17 cellular contexts compared by ENCODE assay signal in genomic region chr22:28768701-28769393, GRCh38. TPM values are rescaled to one million over a fixed set of nuclear protein-coding genes. Genes with fewer than 3 reads are reported as not detected.
DNase-seq lines count a peak whose midpoint lies in the region; ATAC-seq and TF ChIP-seq lines count a peak whose summit lies in the region.
"Had no signal": no experiment of that assay in that cellular context is flagged by ENCODE, and none has a peak within 500 bp of the region (broad histone marks: within the 10 kb centered on the region; RNA-seq: fewer than 3 reads in every experiment).

No MANE protein-coding gene starts in this region.

- peaks cover 9% of the 10 kb centered on the region for H3K79me2 ChIP-seq in hepatocyte

- peaks cover 6% of the 10 kb centered on the region for H3K36me3 Mint-ChIP-seq in activated CD4-positive, alpha-beta T cell treated with anti-CD3 and anti-CD28 coated beads, Interleukin-2, amount 10 ng/mL, durations not matched to agents 24 days and 14 days (ENCODE audit: low read depth)
- H3K36me3 Mint-ChIP-seq in activated CD4-positive, alpha-beta T cell treated with anti-CD3 and anti-CD28 coated beads for 36 hours (ENCODE audit: low read depth) = peaks cover 6% of the 10 kb centered on the region

- TF ChIP-seq POLR2A in erythroblast (IDR thresholded peaks at IDR 0.05; ENCODE audit: low read length) = no peak

- H2AFZ ChIP-seq in neuronal stem cell (ENCODE audit: low read length) (peak overlapping the region; percentile 68), hepatocyte (no peak overlapping the region)

- H3K4me3 ChIP-seq in neuronal stem cell (ENCODE audit: low read length in 2 of 2) = no peak overlapping the region
- no peak overlapping the region for H3K4me3 ChIP-seq in hepatocyte
- H3K4me3 ChIP-seq: Peyer's patch had no signal

- WGBS in neuronal stem cell (ENCODE audit: extremely low coverage in 2 of 2, insufficient read length in 2 of 2, insufficient replicate concordance in 1 of 2), 2 donors = no CpG with 5 or more reads among the region's 6 CpGs
- 93% methylated on average over 6 of the region's 6 CpGs for WGBS in hepatocyte (ENCODE audit: low lambda C conversion rate, missing lambda C conversion rate)

- no peak overlapping the region for H3K23ac ChIP-seq in neuronal stem cell (ENCODE audit: low read depth, low read length, poor library complexity)

- H3K79me1 ChIP-seq in neuronal stem cell (ENCODE audit: low read depth, low read length) = no peaks in the 10 kb centered on the region

- H3K9me3 ChIP-seq in neuronal stem cell (replicated peaks in 1 of 2; ENCODE audit: control insufficient read depth in 2 of 2, insufficient read depth in 1 of 2, low read depth in 1 of 2, low read length in 2 of 2) (no peaks in the 10 kb centered on the region), hepatocyte (ENCODE audit: low read depth) (no peaks in the 10 kb centered on the region)
- H3K9me3 ChIP-seq: Peyer's patch had no signal

- H3K4me1 ChIP-seq in neuronal stem cell (ENCODE audit: control insufficient read depth in 2 of 2, insufficient read depth in 1 of 2, low read depth in 1 of 2, low read length in 2 of 2) (peaks cover 0 to 4% of the 10 kb centered on the region in 2 donors), hepatocyte (ENCODE audit: insufficient read depth) (no peaks in the 10 kb centered on the region)

- no peak overlapping the region for H3K18ac ChIP-seq in neuronal stem cell (ENCODE audit: low read length)

- no peak overlapping the region for H3K14ac ChIP-seq in neuronal stem cell (ENCODE audit: low read length)

- ATAC-seq in activated CD4-positive, alpha-beta T cell treated with anti-CD3 and anti-CD28 coated beads for 36 hours = no peak

- no peak overlapping the region for H2AK5ac ChIP-seq in neuronal stem cell (ENCODE audit: low read depth, low read length)

- no peaks in the 10 kb centered on the region for H3K9me3 Mint-ChIP-seq in activated CD4-positive, alpha-beta T cell treated with anti-CD3 and anti-CD28 coated beads, Interleukin-2, amount 10 ng/mL, durations not matched to agents 24 days and 14 days
- no peaks in the 10 kb centered on the region for H3K9me3 Mint-ChIP-seq in activated CD4-positive, alpha-beta T cell treated with anti-CD3 and anti-CD28 coated beads for 36 hours (ENCODE audit: low read depth)

- no peak overlapping the region for H2BK15ac ChIP-seq in neuronal stem cell (ENCODE audit: low read length)

- peaks cover 8% of the 10 kb centered on the region for H3K4me1 Mint-ChIP-seq in activated CD4-positive, alpha-beta T cell treated with anti-CD3 and anti-CD28 coated beads, Interleukin-2, amount 10 ng/mL, durations not matched to agents 24 days and 14 days
- H3K4me1 Mint-ChIP-seq in activated CD4-positive, alpha-beta T cell treated with anti-CD3 and anti-CD28 coated beads for 36 hours = peaks cover 8% of the 10 kb centered on the region

- no peak overlapping the region for H4K91ac ChIP-seq in neuronal stem cell (ENCODE audit: low read depth, low read length, poor library complexity)

- no peak overlapping the region for H4K8ac ChIP-seq in neuronal stem cell (ENCODE audit: low read depth, low read length)

- intact Hi-C loops in activated CD4-positive, alpha-beta T cell treated with anti-CD3 and anti-CD28 coated beads, Interleukin-2, amount 10 ng/mL, durations not matched to agents 24 days and 14 days (cut with micrococcal nuclease) = no loop called here
- intact Hi-C loops in activated CD4-positive, alpha-beta T cell treated with anti-CD3 and anti-CD28 coated beads for 36 hours (cut with DNase I, micrococcal nuclease) = no loop called here

- no peak overlapping the region for H3K4ac ChIP-seq in neuronal stem cell (ENCODE audit: low read length)

- H3K4me3 Mint-ChIP-seq in activated CD4-positive, alpha-beta T cell treated with anti-CD3 and anti-CD28 coated beads, Interleukin-2, amount 10 ng/mL, durations not matched to agents 24 days and 14 days = no peak overlapping the region
- H3K4me3 Mint-ChIP-seq in activated CD4-positive, alpha-beta T cell treated with anti-CD3 and anti-CD28 coated beads for 36 hours = no peak overlapping the region
- H3K4me3 Mint-ChIP-seq: HFFc6 had no signal

- H3K27ac ChIP-seq in neuronal stem cell (replicated peaks; ENCODE audit: low read length) = no peak overlapping the region
- no peak overlapping the region for H3K27ac ChIP-seq in hepatocyte
- H3K27ac ChIP-seq: C4-2B, Peyer's patch had no signal

- no peak overlapping the region for H3K27ac Mint-ChIP-seq in activated CD4-positive, alpha-beta T cell treated with anti-CD3 and anti-CD28 coated beads, Interleukin-2, amount 10 ng/mL, durations not matched to agents 24 days and 14 days
- H3K27ac Mint-ChIP-seq in activated CD4-positive, alpha-beta T cell treated with anti-CD3 and anti-CD28 coated beads for 36 hours = no peak overlapping the region
- H3K27ac Mint-ChIP-seq: HFFc6 had no signal

- no peaks in the 10 kb centered on the region for H4K20me1 ChIP-seq in hepatocyte (ENCODE audit: insufficient read depth, poor library complexity, severe bottlenecking)

- no peak overlapping the region for H3K9ac ChIP-seq in neuronal stem cell (ENCODE audit: low read depth, low read length, poor library complexity)

- peaks cover 9% of the 10 kb centered on the region for H3K27me3 Mint-ChIP-seq in activated CD4-positive, alpha-beta T cell treated with anti-CD3 and anti-CD28 coated beads, Interleukin-2, amount 10 ng/mL, durations not matched to agents 24 days and 14 days
- no peaks in the 10 kb centered on the region for H3K27me3 Mint-ChIP-seq in activated CD4-positive, alpha-beta T cell treated with anti-CD3 and anti-CD28 coated beads for 36 hours

- DNase-seq in activated CD4-positive, alpha-beta T cell treated with anti-CD3 and anti-CD28 coated beads, Interleukin-2, amount 10 ng/mL, durations not matched to agents 24 days and 14 days = peak; percentile 59
- no peak for DNase-seq in activated CD4-positive, alpha-beta T cell treated with anti-CD3 and anti-CD28 coated beads for 36 hours
- DNase-seq in NCI-H69 (lab: John Stamatoyannopoulos, UW) (peak; percentile 14), erythroblast (lab: John Stamatoyannopoulos, UW) (peak; percentile 31 to 38), neuronal stem cell (ENCODE audit: low spot score) (no peak), midbrain (lab: John Stamatoyannopoulos, UW) (no peak), hepatocyte (ENCODE audit: low spot score) (no peak), middle frontal gyrus (ENCODE audit: extremely low spot score, low spot score) (no peak)
- DNase-seq: DMS79, HFFc6, KG1, NCI-H1092 treated with DMSO at 0.1 percent for 48 hours, NCI-H1436 treated with DMSO at 0.1 percent for 48 hours, NCI-H1930, NCI-H82, Peyer's patch had no signal

- POLR2A ChIA-PET in activated CD4-positive, alpha-beta T cell treated with anti-CD3 and anti-CD28 coated beads for 36 hours (lab: Charles Lee) = no interaction called here

- CTCF ChIA-PET in activated CD4-positive, alpha-beta T cell treated with anti-CD3 and anti-CD28 coated beads for 36 hours (lab: Charles Lee) = no interaction called here

- no peak overlapping the region for H2BK12ac ChIP-seq in neuronal stem cell (ENCODE audit: low read length)

- no peak for TF ChIP-seq CTCF in hepatocyte (IDR thresholded peaks at IDR 0.05; ENCODE audit: poor library complexity)

- H3K36me3 ChIP-seq in neuronal stem cell (replicated peaks in 1 of 2; ENCODE audit: control insufficient read depth in 2 of 2, insufficient read depth in 2 of 2, low read length in 2 of 2) = no peaks in the 10 kb centered on the region
- no peaks in the 10 kb centered on the region for H3K36me3 ChIP-seq in hepatocyte (replicated peaks; ENCODE audit: insufficient read depth, low read depth)
- H3K36me3 ChIP-seq: Peyer's patch had no signal

- H3K27me3 ChIP-seq in neuronal stem cell (ENCODE audit: control insufficient read depth in 3 of 3, insufficient read depth in 3 of 3, low read depth in 1 of 3, low read length in 3 of 3) (no peaks in the 10 kb centered on the region), hepatocyte (no peaks in the 10 kb centered on the region)
- H3K27me3 ChIP-seq: Peyer's patch had no signal

- H2BK5ac ChIP-seq in neuronal stem cell (ENCODE audit: low read length) = no peak overlapping the region

- no peaks in the 10 kb centered on the region for H3K9me2 ChIP-seq in hepatocyte (replicated peaks; ENCODE audit: insufficient read depth)

- no peak overlapping the region for H2BK120ac ChIP-seq in neuronal stem cell (ENCODE audit: low read depth, low read length)

- H3K4me2 ChIP-seq in neuronal stem cell (ENCODE audit: insufficient read depth, low read length, poor library complexity, severe bottlenecking) (no peak overlapping the region), hepatocyte (no peak overlapping the region)

RNA-seq across cellular contexts. Expression of gene CCDC117, which starts 3.6 kb away (rescaled TPM):
- total RNA-seq in activated CD4-positive, alpha-beta T cell treated with anti-CD3 and anti-CD28 coated beads, Interleukin-2, amount 10 ng/mL, durations not matched to agents 24 days and 14 days = 41.2 and 47.7 TPM in 2 replicates
- 10 to 100 TPM; 36.1 to 36.8 TPM for total RNA-seq in activated CD4-positive, alpha-beta T cell treated with anti-CD3 and anti-CD28 coated beads for 36 hours
- polyA plus RNA-seq in neuronal stem cell (2013, experiment 1 of 2) = 32.5 TPM
- 33.6 TPM for polyA plus RNA-seq in neuronal stem cell (2013, experiment 2 of 2)
- total RNA-seq in hepatocyte = 40.5 and 41.7 TPM in 2 replicates
- polyA plus RNA-seq in hepatocyte = 16.5 and 17.1 TPM in 2 replicates

RNA-seq across cellular contexts. Expression of gene HSCB, which starts 27.0 kb away (rescaled TPM):
- 12.8 and 14.1 TPM in 2 replicates for total RNA-seq in activated CD4-positive, alpha-beta T cell treated with anti-CD3 and anti-CD28 coated beads, Interleukin-2, amount 10 ng/mL, durations not matched to agents 24 days and 14 days
- 10 to 100 TPM; 16.5 to 18.5 TPM for total RNA-seq in activated CD4-positive, alpha-beta T cell treated with anti-CD3 and anti-CD28 coated beads for 36 hours
- 16.8 TPM for polyA plus RNA-seq in neuronal stem cell (2013, experiment 1 of 2)
- 16.6 TPM for polyA plus RNA-seq in neuronal stem cell (2013, experiment 2 of 2)
- 18.9 and 30.8 TPM in 2 replicates for total RNA-seq in hepatocyte
- polyA plus RNA-seq in hepatocyte = 20.6 and 22.6 TPM in 2 replicates

RNA-seq across cellular contexts. Expression of gene CHEK2, which starts 27.2 kb away (rescaled TPM):
- total RNA-seq in activated CD4-positive, alpha-beta T cell treated with anti-CD3 and anti-CD28 coated beads, Interleukin-2, amount 10 ng/mL, durations not matched to agents 24 days and 14 days = 29.8 and 32.7 TPM in 2 replicates
- 10 to 100 TPM; 37.5 to 41.3 TPM for total RNA-seq in activated CD4-positive, alpha-beta T cell treated with anti-CD3 and anti-CD28 coated beads for 36 hours
- 28.1 TPM for polyA plus RNA-seq in neuronal stem cell (2013, experiment 1 of 2)
- polyA plus RNA-seq in neuronal stem cell (2013, experiment 2 of 2) = 30.7 TPM
- 15.5 and 25.9 TPM in 2 replicates for total RNA-seq in hepatocyte
- 17.1 and 19.1 TPM in 2 replicates for polyA plus RNA-seq in hepatocyte

RNA-seq across cellular contexts. Expression of gene XBP1, which starts 31.5 kb away (rescaled TPM):
- 133 and 135 TPM in 2 replicates for total RNA-seq in activated CD4-positive, alpha-beta T cell treated with anti-CD3 and anti-CD28 coated beads, Interleukin-2, amount 10 ng/mL, durations not matched to agents 24 days and 14 days
- 100 to 1,000 TPM in 1 of 2 experiments, 10 to 100 TPM in 1; 88.8 to 101 TPM for total RNA-seq in activated CD4-positive, alpha-beta T cell treated with anti-CD3 and anti-CD28 coated beads for 36 hours
- 47.9 TPM for polyA plus RNA-seq in neuronal stem cell (2013, experiment 1 of 2)
- polyA plus RNA-seq in neuronal stem cell (2013, experiment 2 of 2) = 46.0 TPM
- total RNA-seq in hepatocyte = 376 and 397 TPM in 2 replicates
- polyA plus RNA-seq in hepatocyte = 330 and 351 TPM in 2 replicates

Comparison
In these comparisons a context has a peak if more than half of its experiments do, and no peak if none do; other contexts are left out.
1. DNase-seq: peak in activated CD4-positive, alpha-beta T cell treated with anti-CD3 and anti-CD28 coated beads, Interleukin-2, amount 10 ng/mL, durations not matched to agents 24 days and 14 days (single experiment), NCI-H69 (single experiment) and erythroblast (2 of 2); none in activated CD4-positive, alpha-beta T cell treated with anti-CD3 and anti-CD28 coated beads for 36 hours (single experiment), neuronal stem cell (single experiment), midbrain (single experiment), hepatocyte (single experiment) and middle frontal gyrus (single experiment).